Comparison of ENCODE assay signal across 17 cellular contexts in the genomic region with DNA sequence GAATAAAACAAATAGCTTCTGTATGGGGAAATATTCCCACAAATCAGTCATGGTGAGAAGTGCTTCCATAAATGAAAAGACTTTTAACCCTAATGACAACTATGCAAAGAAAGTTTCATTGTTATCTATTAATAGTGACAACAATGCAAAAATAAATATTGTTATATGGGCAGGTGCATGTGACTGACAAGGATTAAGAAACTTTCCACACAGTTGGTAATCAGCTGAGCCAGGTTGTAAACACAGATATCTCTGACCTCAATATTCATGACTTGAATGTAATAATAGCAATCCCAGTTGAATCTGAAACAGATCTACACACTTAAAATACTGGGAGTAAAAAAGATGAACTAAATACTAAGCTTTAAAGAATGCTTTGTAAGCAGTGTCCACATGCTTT.
DNase-seq lines count a peak whose midpoint lies in the region; ATAC-seq lines count a peak whose summit lies in the region.
"Had no signal": no experiment of that assay in that cellular context is flagged by ENCODE, and none has a peak within 500 bp of the region (broad histone marks: within the 10 kb centered on the region; RNA-seq: fewer than 3 reads in every experiment).

No MANE protein-coding gene starts in this region.

- ATAC-seq in activated naive CD4-positive, alpha-beta T cell treated with anti-CD3 and anti-CD28 coated beads, Interleukin-2, amount 50 U/mL, for 72 hours, result no peak
- ATAC-seq: GM23338, HepG2 had no signal

- no peak overlapping the region for H3K27ac Mint-ChIP-seq in activated naive CD4-positive, alpha-beta T cell treated with anti-CD3 and anti-CD28 coated beads, Interleukin-2, amount 50 U/mL, for 72 hours
- H3K27ac Mint-ChIP-seq: B cell; CD4-positive, alpha-beta T cell; GM23338; IgD-negative memory B cell had no signal

- H3K4me1 ChIP-seq in skeletal muscle tissue (ENCODE audit: control insufficient read depth in 3 of 3, insufficient read depth in 3 of 3, low read length in 3 of 3), result no peaks in the 10 kb centered on the region

- H3K27ac ChIP-seq in skeletal muscle tissue (ENCODE audit: low read depth, low read length), result peak overlapping the region; percentile 70
- H3K27ac ChIP-seq: C4-2B had no signal

- no peaks in the 10 kb centered on the region for H3K27me3 ChIP-seq in skeletal muscle tissue (ENCODE audit: control insufficient read depth in 3 of 3, insufficient read depth in 3 of 3, low read length in 3 of 3)

- H3K9ac ChIP-seq in skeletal muscle tissue (ENCODE audit: low read depth in 1 of 3, low read length in 3 of 3), result no peak overlapping the region

- H3K36me3 ChIP-seq in skeletal muscle tissue (ENCODE audit: control insufficient read depth in 3 of 3, insufficient read depth in 3 of 3, low read length in 3 of 3), result no peaks in the 10 kb centered on the region

- H3K9me3 ChIP-seq in skeletal muscle tissue (ENCODE audit: control insufficient read depth in 3 of 3, low read length in 3 of 3), result peaks cover 0 to 2% (median 0%) of the 10 kb centered on the region in 3 donors

- no peaks in the 10 kb centered on the region for H3K36me3 Mint-ChIP-seq in activated naive CD4-positive, alpha-beta T cell treated with anti-CD3 and anti-CD28 coated beads, Interleukin-2, amount 50 U/mL, for 72 hours
- H3K36me3 Mint-ChIP-seq: IgD-negative memory B cell had no signal

- H3K9me3 Mint-ChIP-seq in activated naive CD4-positive, alpha-beta T cell treated with anti-CD3 and anti-CD28 coated beads, Interleukin-2, amount 50 U/mL, for 72 hours, result peaks cover 5 to 6% of the 10 kb centered on the region in 2 donors

- DNase-seq in COR-L47 (lab: John Stamatoyannopoulos, UW), result peak; percentile 5
- peak; percentile 24 for DNase-seq in NCI-H774 (lab: John Stamatoyannopoulos, UW)
- peak; percentile 44 for DNase-seq in foreskin melanocyte
- DNase-seq in GF-D8 (lab: John Stamatoyannopoulos, UW), result no peak
- DNase-seq in activated naive CD4-positive, alpha-beta T cell treated with anti-CD3 and anti-CD28 coated beads, Interleukin-2, amount 50 U/mL, for 72 hours (ENCODE audit: low spot score in 2 of 2), result no peak
- no peak for DNase-seq in NOMO-1 treated with dmso at 0.1 percent for 144 hours (lab: John Stamatoyannopoulos, UW; ENCODE audit: unreplicated experiment)
- DNase-seq: CD4-positive, alpha-beta T cell; DMS153; DMS79; GDM1; HCEC 1CT had no signal

- H3K4me3 ChIP-seq in skeletal muscle tissue (ENCODE audit: low read length in 3 of 3), result no peak overlapping the region
- H3K4me3 ChIP-seq: GM23338 had no signal

Comparison
In these comparisons a context has a peak if more than half of its experiments do, and no peak if none do; other contexts are left out.
1. DNase-seq: peak in COR-L47 (single experiment), NCI-H774 (single experiment) and foreskin melanocyte (single experiment); none in GF-D8 (single experiment), activated naive CD4-positive, alpha-beta T cell treated with anti-CD3 and anti-CD28 coated beads, Interleukin-2, amount 50 U/mL, for 72 hours (0 of 2) and NOMO-1 treated with dmso at 0.1 percent for 144 hours (single experiment).